ENCODE assay signal across 29 cellular contexts in the genomic region with DNA sequence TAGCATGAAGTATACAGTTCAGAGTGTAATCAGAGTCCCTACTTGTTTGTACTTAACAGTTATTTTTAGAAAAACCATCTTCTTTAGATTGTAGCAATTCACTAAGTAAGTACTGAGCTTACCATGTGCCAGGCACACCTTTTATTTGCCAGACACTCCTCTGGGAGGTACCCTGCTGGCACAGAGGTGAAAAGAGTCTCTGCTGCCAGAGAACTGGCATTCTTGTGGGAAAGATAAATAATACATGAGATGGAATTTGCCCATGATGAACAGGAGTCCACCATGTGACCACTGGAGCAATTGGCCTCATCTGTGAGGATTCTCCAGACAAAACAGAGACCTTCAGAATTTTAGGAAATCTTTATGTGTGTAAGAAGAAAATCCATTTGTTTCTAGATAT.
DNase-seq lines count a peak whose midpoint lies in the region; ATAC-seq and TF ChIP-seq lines count a peak whose summit lies in the region.
"Had no signal": no experiment of that assay in that cellular context is flagged by ENCODE, and none has a peak within 500 bp of the region (broad histone marks: within the 10 kb centered on the region; RNA-seq: fewer than 3 reads in every experiment).

No MANE protein-coding gene starts in this region.

- no peaks in the 10 kb centered on the region for H3K4me1 ChIP-seq in CD8-positive, alpha-beta T cell (ENCODE audit: insufficient read depth, low read length)
- H3K4me1 ChIP-seq: neural progenitor cell, pancreas, SJCRH30, vagina had no signal

- no peaks in the 10 kb centered on the region for H3K9me3 ChIP-seq in CD8-positive, alpha-beta T cell (ENCODE audit: low read length)
- H3K9me3 ChIP-seq: pancreas, SJCRH30, thoracic aorta, vagina had no signal

- no peaks in the 10 kb centered on the region for H3K36me3 ChIP-seq in CD8-positive, alpha-beta T cell (ENCODE audit: insufficient read depth, low read length)
- H3K36me3 ChIP-seq: neural progenitor cell, pancreas, SJCRH30, thoracic aorta, vagina, WERI-Rb-1 had no signal

- no peaks in the 10 kb centered on the region for H3K4me1 Mint-ChIP-seq in CD8-positive, alpha-beta T cell (ENCODE audit: low read depth)
- H3K4me1 Mint-ChIP-seq: activated CD4-positive, alpha-beta T cell treated with anti-CD3 and anti-CD28 coated beads, Interleukin-2, amount 10 ng/mL, durations not matched to agents 24 days and 14 days; neural progenitor cell had no signal

- H3K4me3 ChIP-seq in CD8-positive, alpha-beta T cell (ENCODE audit: low read depth, low read length): no peak overlapping the region
- H3K4me3 ChIP-seq: GM12878, neural progenitor cell, pancreas, SJCRH30, skin epidermis, thoracic aorta, vagina had no signal

- H3K36me3 Mint-ChIP-seq in CD8-positive, alpha-beta T cell: no peaks in the 10 kb centered on the region
- H3K36me3 Mint-ChIP-seq: activated naive CD4-positive, alpha-beta T cell treated with anti-CD3 and anti-CD28 coated beads, Interleukin-2, amount 50 U/mL, for 72 hours; neural progenitor cell had no signal

- ATAC-seq in CD8-positive, alpha-beta T cell: no peak
- no peak for ATAC-seq in HG02678 (IDR thresholded peaks at IDR 0.05; ENCODE audit: unreplicated experiment)
- ATAC-seq: activated naive CD4-positive, alpha-beta T cell treated with anti-CD3 and anti-CD28 coated beads, Interleukin-2, amount 50 U/mL, for 72 hours; GM12878; HCT116; pancreas had no signal

- no peak for TF ChIP-seq CTCF in CD8-positive, alpha-beta T cell (IDR thresholded peaks at IDR 0.05)

- no peaks in the 10 kb centered on the region for H3K9me3 Mint-ChIP-seq in CD8-positive, alpha-beta T cell
- H3K9me3 Mint-ChIP-seq: activated CD4-positive, alpha-beta T cell treated with anti-CD3 and anti-CD28 coated beads, Interleukin-2, amount 10 ng/mL, durations not matched to agents 24 days and 14 days; activated naive CD4-positive, alpha-beta T cell treated with anti-CD3 and anti-CD28 coated beads, Interleukin-2, amount 50 U/mL, for 72 hours had no signal

- intact Hi-C loops in CD8-positive, alpha-beta T cell (cut with DNase I, micrococcal nuclease): no loop called here

- no peaks in the 10 kb centered on the region for H3K27me3 Mint-ChIP-seq in CD8-positive, alpha-beta T cell (ENCODE audit: low read depth)

- CTCF ChIA-PET in CD8-positive, alpha-beta T cell (lab: Charles Lee): no interaction called here

- no peaks in the 10 kb centered on the region for H3K27me3 ChIP-seq in CD8-positive, alpha-beta T cell (ENCODE audit: insufficient read depth, low read length)
- H3K27me3 ChIP-seq: neural progenitor cell, pancreas, SJCRH30, vagina had no signal

- H3K27ac ChIP-seq in CD8-positive, alpha-beta T cell (ENCODE audit: low read depth, low read length): no peak overlapping the region
- H3K27ac ChIP-seq: C4-2B, neural progenitor cell, pancreas, SJCRH30, skin epidermis, thoracic aorta, vagina, WERI-Rb-1 had no signal

- DNase-seq in NCI-H1417 (lab: John Stamatoyannopoulos, UW) (peak in 2 of 3 experiments; percentile 34 to 61), NCI-H1417 treated with DMSO at 0.1 percent for 48 hours (lab: John Stamatoyannopoulos, UW) (no peak), NCI-H2029 treated with DMSO at 0.1 percent for 48 hours (lab: John Stamatoyannopoulos, UW) (peak; percentile 9), astrocyte of the hippocampus (ENCODE audit: low read depth, low spot score) (peak; percentile 40), myocyte (ENCODE audit: low read depth) (peak; percentile 10), DMS153 (lab: John Stamatoyannopoulos, UW) (no peak)
- DNase-seq in CD8-positive, alpha-beta T cell: no peak
- DNase-seq: activated CD4-positive, alpha-beta T cell treated with anti-CD3 and anti-CD28 coated beads, Interleukin-2, amount 10 ng/mL, durations not matched to agents 24 days and 14 days; activated CD8-positive, alpha-beta memory T cell treated with anti-CD3 and anti-CD28 coated beads for 24 hours; activated effector memory CD4-positive, alpha-beta T cell treated with Interleukin-2 at 50 U/mL for 16 hours; Calu3; EL; hippocampal formation; NCI-H2227 treated with DMSO at 0.1 percent for 48 hours; pancreas; retina; RPMI8226; SJCRH30; stimulated activated naive CD4-positive, alpha-beta T cell treated with Interleukin-2 at 50 U/mL for 16 hours; WERI-Rb-1 had no signal

- POLR2A ChIA-PET in CD8-positive, alpha-beta T cell (lab: Charles Lee): no interaction called here

- no peak overlapping the region for H3K4me3 Mint-ChIP-seq in CD8-positive, alpha-beta T cell
- H3K4me3 Mint-ChIP-seq: activated CD4-positive, alpha-beta T cell treated with anti-CD3 and anti-CD28 coated beads, Interleukin-2, amount 10 ng/mL, durations not matched to agents 24 days and 14 days; neural progenitor cell had no signal

- no peak overlapping the region for H3K27ac Mint-ChIP-seq in CD8-positive, alpha-beta T cell
- H3K27ac Mint-ChIP-seq: activated CD4-positive, alpha-beta T cell treated with anti-CD3 and anti-CD28 coated beads, Interleukin-2, amount 10 ng/mL, durations not matched to agents 24 days and 14 days; activated naive CD4-positive, alpha-beta T cell treated with anti-CD3 and anti-CD28 coated beads, Interleukin-2, amount 50 U/mL, for 72 hours; neural progenitor cell had no signal

Comparison
In these comparisons a context has a peak if more than half of its experiments do, and no peak if none do; other contexts are left out.
1. DNase-seq: peak in NCI-H1417 (2 of 3), NCI-H2029 treated with DMSO at 0.1 percent for 48 hours (single experiment), astrocyte of the hippocampus (single experiment) and myocyte (single experiment); none in NCI-H1417 treated with DMSO at 0.1 percent for 48 hours (single experiment), CD8-positive, alpha-beta T cell (0 of 7) and DMS153 (single experiment).